In the genomic region with DNA sequence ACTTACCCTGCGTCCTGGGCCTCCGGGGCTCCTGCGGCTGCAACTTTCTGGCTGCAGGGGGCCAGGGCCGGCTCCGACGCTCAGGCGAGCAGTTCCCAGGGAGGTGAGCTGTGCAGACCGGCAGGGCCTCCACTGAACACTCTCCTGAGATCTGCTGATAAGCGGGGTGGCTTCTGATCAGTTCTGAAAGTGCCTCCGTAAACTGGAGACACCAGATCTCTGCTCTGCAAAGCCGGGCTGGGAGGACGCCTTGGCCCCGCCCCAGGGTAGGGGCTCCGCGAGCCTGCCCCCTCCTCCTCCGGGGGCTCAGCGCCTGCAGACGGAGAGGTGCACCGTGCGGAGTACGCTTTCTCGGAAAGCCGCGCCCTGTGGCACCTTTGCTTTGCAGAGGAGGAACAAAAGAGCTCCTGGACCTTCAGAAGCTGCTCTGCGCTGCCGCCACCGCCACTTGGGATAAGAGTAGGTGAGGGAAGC, we compare ENCODE assay signal across 8 cellular contexts.
DNase-seq lines count a peak whose midpoint lies in the region; ATAC-seq lines count a peak whose summit lies in the region.

No MANE protein-coding gene starts in this region.

- no peaks in the 10 kb centered on the region for H3K9me3 ChIP-seq in iPS DF 6.9 (ENCODE audit: control insufficient read depth, insufficient read depth, low read length)

- DNase-seq in iPS DF 6.9 (ENCODE audit: low read depth, low spot score) (peak; percentile 11), DMS53 treated with DMSO at 0.1 percent for 48 hours (lab: John Stamatoyannopoulos, UW; ENCODE audit: unreplicated experiment) (no peak), NCI-H1694 (lab: John Stamatoyannopoulos, UW) (no peak), occipital lobe (lab: John Stamatoyannopoulos, UW) (no peak)
- DNase-seq in stimulated activated effector memory CD8-positive, alpha-beta T cell treated with anti-CD3 and anti-CD28 coated beads, Interleukin-12 subunit alpha, Interleukin-12 subunit beta, amount 100 ng/mL, for 72 hours (ENCODE audit: low spot score in 2 of 2): no peak
- no peak for DNase-seq in activated effector memory CD4-positive, alpha-beta T cell treated with anti-CD3 and anti-CD28 coated beads, Interleukin-2, amount 50 U/mL, for 16 hours

- WGBS in iPS DF 6.9 (ENCODE audit: insufficient coverage, insufficient read length): no CpG with 5 or more reads among the region's 27 CpGs

- H3K27ac ChIP-seq in iPS DF 6.9 (ENCODE audit: low read length): no peak overlapping the region

- no peak overlapping the region for H3K27ac Mint-ChIP-seq in activated T-helper 17 cell treated with anti-CD3 and anti-CD28 coated beads, Interleukin-2, amount 50 U/mL, for 72 hours
- no peak overlapping the region for H3K27ac Mint-ChIP-seq in stimulated activated effector memory CD8-positive, alpha-beta T cell treated with anti-CD3 and anti-CD28 coated beads, Interleukin-12 subunit alpha, Interleukin-12 subunit beta, amount 100 ng/mL, for 72 hours

- ATAC-seq in HG02759 (IDR thresholded peaks at IDR 0.05; ENCODE audit: unreplicated experiment): peak; percentile 75
- ATAC-seq in activated T-helper 17 cell treated with anti-CD3 and anti-CD28 coated beads, Interleukin-2, amount 50 U/mL, for 72 hours (replicated peaks): peak; percentile 39
- peak; percentile 28 for ATAC-seq in stimulated activated effector memory CD8-positive, alpha-beta T cell treated with anti-CD3 and anti-CD28 coated beads, Interleukin-12 subunit alpha, Interleukin-12 subunit beta, amount 100 ng/mL, for 72 hours

- peaks cover 17% of the 10 kb centered on the region for H3K36me3 Mint-ChIP-seq in activated T-helper 17 cell treated with anti-CD3 and anti-CD28 coated beads, Interleukin-2, amount 50 U/mL, for 72 hours (ENCODE audit: low read depth)
- no peaks in the 10 kb centered on the region for H3K36me3 Mint-ChIP-seq in stimulated activated effector memory CD8-positive, alpha-beta T cell treated with anti-CD3 and anti-CD28 coated beads, Interleukin-12 subunit alpha, Interleukin-12 subunit beta, amount 100 ng/mL, for 72 hours

- no peaks in the 10 kb centered on the region for H3K4me1 ChIP-seq in iPS DF 6.9 (ENCODE audit: control insufficient read depth, insufficient read depth, low read length)

- no peaks in the 10 kb centered on the region for H3K27me3 Mint-ChIP-seq in activated T-helper 17 cell treated with anti-CD3 and anti-CD28 coated beads, Interleukin-2, amount 50 U/mL, for 72 hours

- H3K4me3 ChIP-seq in iPS DF 6.9 (ENCODE audit: low read length): peak overlapping the region; percentile 33; the same call in 1 of the 2 replicates

- no peaks in the 10 kb centered on the region for H3K36me3 ChIP-seq in iPS DF 6.9 (ENCODE audit: control insufficient read depth, insufficient read depth, low read length)

- H3K9me3 Mint-ChIP-seq in activated T-helper 17 cell treated with anti-CD3 and anti-CD28 coated beads, Interleukin-2, amount 50 U/mL, for 72 hours: no peaks in the 10 kb centered on the region
- no peaks in the 10 kb centered on the region for H3K9me3 Mint-ChIP-seq in stimulated activated effector memory CD8-positive, alpha-beta T cell treated with anti-CD3 and anti-CD28 coated beads, Interleukin-12 subunit alpha, Interleukin-12 subunit beta, amount 100 ng/mL, for 72 hours

- peak overlapping the region; percentile 41 for H3K4me3 Mint-ChIP-seq in activated T-helper 17 cell treated with anti-CD3 and anti-CD28 coated beads, Interleukin-2, amount 50 U/mL, for 72 hours
- no peak overlapping the region for H3K4me3 Mint-ChIP-seq in stimulated activated effector memory CD8-positive, alpha-beta T cell treated with anti-CD3 and anti-CD28 coated beads, Interleukin-12 subunit alpha, Interleukin-12 subunit beta, amount 100 ng/mL, for 72 hours

- no peaks in the 10 kb centered on the region for H3K27me3 ChIP-seq in iPS DF 6.9 (ENCODE audit: control insufficient read depth, insufficient read depth, low read length)

- H3K4me1 Mint-ChIP-seq in activated T-helper 17 cell treated with anti-CD3 and anti-CD28 coated beads, Interleukin-2, amount 50 U/mL, for 72 hours: no peaks in the 10 kb centered on the region
- no peaks in the 10 kb centered on the region for H3K4me1 Mint-ChIP-seq in stimulated activated effector memory CD8-positive, alpha-beta T cell treated with anti-CD3 and anti-CD28 coated beads, Interleukin-12 subunit alpha, Interleukin-12 subunit beta, amount 100 ng/mL, for 72 hours
